9 cellular contexts compared by ENCODE assay signal in genomic region chr2:219362524-219363164, GRCh38. TPM values are rescaled to one million over a fixed set of nuclear protein-coding genes. Genes with fewer than 3 reads are reported as not detected.
DNase-seq lines count a peak whose midpoint lies in the region; ATAC-seq and TF ChIP-seq lines count a peak whose summit lies in the region.
"Had no signal": no experiment of that assay in that cellular context is flagged by ENCODE, and none has a peak within 500 bp of the region (broad histone marks: within the 10 kb centered on the region; RNA-seq: fewer than 3 reads in every experiment).

No MANE protein-coding gene starts in this region.

- H2AFZ ChIP-seq in GM23338 = no peak overlapping the region

- H3K4me1 Mint-ChIP-seq in GM23338 = peaks cover 5% of the 10 kb centered on the region

- peak; percentile 96 for ATAC-seq in GM18511 (IDR thresholded peaks at IDR 0.05; ENCODE audit: unreplicated experiment)
- ATAC-seq in HG02610 (IDR thresholded peaks at IDR 0.05; ENCODE audit: unreplicated experiment) = peak; percentile 86
- no peak for ATAC-seq in GM23338
- ATAC-seq in HG02970 (IDR thresholded peaks at IDR 0.05; ENCODE audit: low FRiP score, unreplicated experiment) = no peak

- H3K4me3 ChIP-seq in GM23338 = no peak overlapping the region

- H3K36me3 ChIP-seq in GM23338 (ENCODE audit: insufficient read depth) = no peaks in the 10 kb centered on the region

- no peaks in the 10 kb centered on the region for H4K20me1 ChIP-seq in GM23338 (replicated peaks; ENCODE audit: insufficient read depth)

- no peaks in the 10 kb centered on the region for H3K9me2 ChIP-seq in GM23338 (ENCODE audit: insufficient read depth)

- no peak overlapping the region for H3K27ac Mint-ChIP-seq in GM23338

- no peaks in the 10 kb centered on the region for H3K9me3 Mint-ChIP-seq in GM23338

- H3K36me3 Mint-ChIP-seq in GM23338 (ENCODE audit: low read depth) = no peaks in the 10 kb centered on the region

- H3K4me2 ChIP-seq in GM23338 = no peak overlapping the region

- DNase-seq in NCI-H1694 (lab: John Stamatoyannopoulos, UW) = peak; percentile 83
- DNase-seq in brain pericyte (ENCODE audit: low read depth, low spot score) = peak; percentile 81
- DNase-seq in occipital lobe (lab: John Stamatoyannopoulos, UW) = peak; percentile 69
- no peak for DNase-seq in GM23338 (ENCODE audit: low spot score)
- DNase-seq in activated CD8-positive, alpha-beta memory T cell treated with anti-CD3 and anti-CD28 coated beads, Interleukin-2, amount 50 U/mL, for 4 hours = no peak

- no peaks in the 10 kb centered on the region for H3K79me2 ChIP-seq in GM23338 (replicated peaks; ENCODE audit: insufficient read depth)

- H3F3A ChIP-seq in GM23338 (replicated peaks; ENCODE audit: low read depth) = no peaks in the 10 kb centered on the region

- H3K27ac ChIP-seq in GM23338 (ENCODE audit: low read depth) = no peak overlapping the region

- H3K4me1 ChIP-seq in GM23338 (ENCODE audit: insufficient read depth) = no peaks in the 10 kb centered on the region

- H3K4me3 Mint-ChIP-seq in GM23338 = no peak overlapping the region

- peaks cover 37% of the 10 kb centered on the region for H3K27me3 ChIP-seq in GM23338 (ENCODE audit: insufficient read depth)

- no peak for TF ChIP-seq CTCF in GM23338 (conservative IDR thresholded peaks at IDR 0.05; ENCODE audit: low read depth in 2 of 2)

- peaks cover 38% of the 10 kb centered on the region for H3K27me3 Mint-ChIP-seq in GM23338 (ENCODE audit: insufficient read depth, low read depth, poor library complexity)

TF ChIP-seq in GM23338, 12 proteins besides CTCF, POLR2A, EP300 and RAD21:
- TF ChIP-seq ZNF462 (CRISPR knock-in tag; IDR thresholded peaks at IDR 0.05) (no peak), ZNF114 (CRISPR knock-in tag; IDR thresholded peaks at IDR 0.05) (no peak), ZNF331 (CRISPR knock-in tag; IDR thresholded peaks at IDR 0.05; ENCODE audit: low read depth) (no peak), NANOG (IDR thresholded peaks at IDR 0.05; ENCODE audit: borderline replicate concordance) (no peak), ETS1 (IDR thresholded peaks at IDR 0.05) (no peak), REST (IDR thresholded peaks at IDR 0.05; ENCODE audit: unreplicated experiment) (no peak), STAT1 (IDR thresholded peaks at IDR 0.05; ENCODE audit: unreplicated experiment) (no peak), POLR2AphosphoS5 (IDR thresholded peaks at IDR 0.05; ENCODE audit: low read depth) (no peak), CREB1 (CRISPR knock-in tag; IDR thresholded peaks at IDR 0.05; ENCODE audit: low read depth) (no peak), EZH2phosphoT487 (IDR thresholded peaks at IDR 0.05; ENCODE audit: unreplicated experiment) (no peak), EZH2 (IDR thresholded peaks at IDR 0.05; ENCODE audit: low read depth, unreplicated experiment) (no peak)

RNA-seq across cellular contexts. Expression of gene DNPEP, which starts 25.1 kb away (rescaled TPM):
- total RNA-seq in occipital lobe = 17.5 TPM
- total RNA-seq in GM23338 (2014; rRNA removed; shearing (Covaris generic)) = 58.8 and 67.9 TPM in 2 replicates
- polyA plus RNA-seq in GM23338 (2016; fragmentation: Nextera tagmentation; extraction: Ambion mirVana) = 44.9 and 49.2 TPM in 2 replicates

RNA-seq across cellular contexts. Expression of gene RESP18, which starts 30.1 kb away (rescaled TPM):
- not detected for total RNA-seq in occipital lobe
- not detected in 2 replicates for total RNA-seq in GM23338 (2014; rRNA removed; shearing (Covaris generic))
- not detected in 2 replicates for polyA plus RNA-seq in GM23338 (2016; fragmentation: Nextera tagmentation; extraction: Ambion mirVana)
- total RNA-seq: T-helper 2 cell treated with Interferon-gamma antibody and Interleukin-4, amounts not matched to agents 100 ng/mL and 5 ng/mL, for 36 hours had no signal

RNA-seq across cellular contexts. Expression of gene PTPRN, which starts 53.4 kb away (rescaled TPM):
- total RNA-seq in occipital lobe = 32.6 TPM
- 18.8 and 22.1 TPM in 2 replicates for total RNA-seq in GM23338 (2014; rRNA removed; shearing (Covaris generic))
- polyA plus RNA-seq in GM23338 (2016; fragmentation: Nextera tagmentation; extraction: Ambion mirVana) = 4.8 and 5.1 TPM in 2 replicates
- total RNA-seq: T-helper 2 cell treated with Interferon-gamma antibody and Interleukin-4, amounts not matched to agents 100 ng/mL and 5 ng/mL, for 36 hours had no signal

RNA-seq across cellular contexts. Expression of gene DES, which starts 55.5 kb away (rescaled TPM):
- 2.3 TPM for total RNA-seq in occipital lobe
- total RNA-seq in GM23338 (2014; rRNA removed; shearing (Covaris generic)) = 2.0 and 6.1 TPM in 2 replicates
- polyA plus RNA-seq in GM23338 (2016; fragmentation: Nextera tagmentation; extraction: Ambion mirVana) = 1.0 and 1.3 TPM in 2 replicates
- total RNA-seq: T-helper 2 cell treated with Interferon-gamma antibody and Interleukin-4, amounts not matched to agents 100 ng/mL and 5 ng/mL, for 36 hours had no signal

Comparison
In these comparisons a context has a peak if more than half of its experiments do, and no peak if none do; other contexts are left out.
1. ATAC-seq: peak in GM18511 (single experiment) and HG02610 (single experiment); none in GM23338 (single experiment) and HG02970 (single experiment).
2. DNase-seq: peak in NCI-H1694 (single experiment), brain pericyte (single experiment) and occipital lobe (single experiment); none in GM23338 (single experiment) and activated CD8-positive, alpha-beta memory T cell treated with anti-CD3 and anti-CD28 coated beads, Interleukin-2, amount 50 U/mL, for 4 hours (single experiment).